ENCODE assay signal across 16 cellular contexts in genomic region chr1:111281411-111281810, GRCh38. TPM values are rescaled to one million over a fixed set of nuclear protein-coding genes. Genes with fewer than 3 reads are reported as not detected.
A peak's percentile ranks its signal among the peaks of the same experiment; 100 is the strongest.
DNase-seq lines count a peak whose midpoint lies in the region; ATAC-seq and TF ChIP-seq lines count a peak whose summit lies in the region.
"Had no signal": no experiment of that assay in that cellular context is flagged by ENCODE, and none has a peak within 500 bp of the region (broad histone marks: within the 10 kb centered on the region; RNA-seq: fewer than 3 reads in every experiment).

No MANE protein-coding gene starts in this region.

- DNase-seq in MCF 10A (ENCODE audit: unreplicated experiment) (peak; percentile 15), breast epithelium (ENCODE audit: low spot score in 2 of 2) (no peak), fibroblast of peridontal ligament (ENCODE audit: extremely low read depth) (peak; percentile 9), trophoblast cell (peak in 1 of 2 donors; percentile 23), HFFc6 (no peak), GM13977 (ENCODE audit: low spot score) (no peak)
- no peak for DNase-seq in activated CD4-positive, alpha-beta T cell treated with anti-CD3 and anti-CD28 coated beads for 36 hours
- DNase-seq: 8988T, H7, NCI-H226, NCI-H526, OCI-M1 had no signal

- no TSS peak for BruUV-seq in MCF 10A (replicated peaks; lab: Mats Ljungman, UMichigan)

- H3K27me3 ChIP-seq in breast epithelium (no peaks in the 10 kb centered on the region), trophoblast cell (ENCODE audit: insufficient read depth, low read length) (no peaks in the 10 kb centered on the region)

- no peaks in the 10 kb centered on the region for H3K79me2 ChIP-seq in trophoblast cell (ENCODE audit: control insufficient read depth, insufficient read depth, low read length, poor library complexity)

- no peak overlapping the region for H2BK12ac ChIP-seq in trophoblast cell (ENCODE audit: low read length)

- H3K27me3 Mint-ChIP-seq in MCF 10A (ENCODE audit: insufficient read depth, unreplicated experiment), result no peaks in the 10 kb centered on the region
- no peaks in the 10 kb centered on the region for H3K27me3 Mint-ChIP-seq in activated CD4-positive, alpha-beta T cell treated with anti-CD3 and anti-CD28 coated beads for 36 hours
- H3K27me3 Mint-ChIP-seq in HFFc6 (ENCODE audit: insufficient read depth), result peaks cover 9% of the 10 kb centered on the region

- no peak overlapping the region for H3K9ac ChIP-seq in trophoblast cell (ENCODE audit: low read length)

- TF ChIP-seq POLR2A in breast epithelium (IDR thresholded peaks at IDR 0.05), result no peak

- no peaks in the 10 kb centered on the region for H3K36me3 Mint-ChIP-seq in MCF 10A (ENCODE audit: insufficient read depth, unreplicated experiment)
- no peaks in the 10 kb centered on the region for H3K36me3 Mint-ChIP-seq in activated CD4-positive, alpha-beta T cell treated with anti-CD3 and anti-CD28 coated beads for 36 hours (ENCODE audit: low read depth)
- no peaks in the 10 kb centered on the region for H3K36me3 Mint-ChIP-seq in HFFc6 (ENCODE audit: low read depth)

- H2AFZ ChIP-seq in trophoblast cell (ENCODE audit: insufficient read depth, low read length, poor library complexity), result no peak overlapping the region

- H3K4ac ChIP-seq in trophoblast cell (ENCODE audit: low read depth, low read length), result no peak overlapping the region

- no peak overlapping the region for H2BK120ac ChIP-seq in trophoblast cell (ENCODE audit: insufficient read depth, low read length, poor library complexity)

- H4K91ac ChIP-seq in trophoblast cell (ENCODE audit: low read depth, low read length), result no peak overlapping the region

- in situ Hi-C loops in GM13977 (cut with MboI; ENCODE audit: low pct_unique_long_range_greater_than_20kb, low sequenced_read_pairs, unreplicated experiment), result no loop called here

- H4K12ac ChIP-seq in trophoblast cell (ENCODE audit: low read depth, low read length), result no peak overlapping the region

- no peak overlapping the region for H3K23ac ChIP-seq in trophoblast cell (ENCODE audit: low read length)

- H3K9me3 ChIP-seq in breast epithelium, result no peaks in the 10 kb centered on the region
- H3K9me3 ChIP-seq in trophoblast cell (ENCODE audit: insufficient read depth, low read depth, low read length), result no peaks in the 10 kb centered on the region

- H3K27ac ChIP-seq in breast epithelium, result no peak overlapping the region
- H3K27ac ChIP-seq in trophoblast cell (ENCODE audit: low read depth, low read length), result peak overlapping the region; percentile 17
- H3K27ac ChIP-seq: C4-2B, RWPE1 had no signal

- POLR2A ChIA-PET in MCF 10A (lab: Yijun Ruan, JAX), result no interaction called here
- POLR2A ChIA-PET in activated CD4-positive, alpha-beta T cell treated with anti-CD3 and anti-CD28 coated beads for 36 hours (lab: Charles Lee), result no interaction called here

- peak overlapping the region; percentile 28 for H3K4me2 ChIP-seq in trophoblast cell (ENCODE audit: low read length)

- intact Hi-C loops in MCF 10A (cut with micrococcal nuclease), result no loop called here
- intact Hi-C loops in breast epithelium (cut with DNase I; ENCODE audit: low total_unique reads), result no loop called here
- intact Hi-C loops in activated CD4-positive, alpha-beta T cell treated with anti-CD3 and anti-CD28 coated beads for 36 hours (cut with DNase I, micrococcal nuclease), result no loop called here

- H3K9me3 Mint-ChIP-seq in MCF 10A (ENCODE audit: unreplicated experiment) (peaks cover 2% of the 10 kb centered on the region), HFFc6 (no peaks in the 10 kb centered on the region)
- peaks cover 2% of the 10 kb centered on the region for H3K9me3 Mint-ChIP-seq in activated CD4-positive, alpha-beta T cell treated with anti-CD3 and anti-CD28 coated beads for 36 hours (ENCODE audit: low read depth)

- H3K36me3 ChIP-seq in breast epithelium (no peaks in the 10 kb centered on the region), trophoblast cell (ENCODE audit: control insufficient read depth in 1 of 2, insufficient read depth in 2 of 2, low read length in 2 of 2) (no peaks in the 10 kb centered on the region)

- no peak overlapping the region for H4K8ac ChIP-seq in trophoblast cell (ENCODE audit: low read depth, low read length)

- peak overlapping the region; percentile 54 for H3K14ac ChIP-seq in trophoblast cell (ENCODE audit: low read length)

- H3K4me3 Mint-ChIP-seq in MCF 10A (ENCODE audit: unreplicated experiment) (no peak overlapping the region), HFFc6 (no peak overlapping the region)
- H3K4me3 Mint-ChIP-seq in activated CD4-positive, alpha-beta T cell treated with anti-CD3 and anti-CD28 coated beads for 36 hours, result no peak overlapping the region

- no peak overlapping the region for H3K18ac ChIP-seq in trophoblast cell (ENCODE audit: low read length)

- H3K79me1 ChIP-seq in trophoblast cell (ENCODE audit: low read length), result peaks cover 2% of the 10 kb centered on the region

- TF ChIP-seq CTCF in MCF 10A (IDR thresholded peaks at IDR 0.05; ENCODE audit: unreplicated experiment) (no peak), breast epithelium (IDR thresholded peaks at IDR 0.05) (no peak), HFFc6 (IDR thresholded peaks at IDR 0.05) (no peak), GM13977 (IDR thresholded peaks at IDR 0.05; ENCODE audit: extremely low read depth, insufficient read depth, missing control alignments) (no peak)

- CTCF ChIA-PET in MCF 10A (lab: Yijun Ruan, JAX), result interaction anchor here (1.5 kb wide), 1 partner anchor 59 kb away, joined by 4 read pairs; no protein-coding TSS in a partner anchor
- CTCF ChIA-PET in activated CD4-positive, alpha-beta T cell treated with anti-CD3 and anti-CD28 coated beads for 36 hours (lab: Charles Lee), result interaction anchor here (0.6 to 0.9 kb wide), 4 partner anchors 9 to 49 kb away, joined by 3 read pairs; no protein-coding TSS in a partner anchor

- H2AK5ac ChIP-seq in trophoblast cell (ENCODE audit: low read length), result no peak overlapping the region

- H3K4me1 ChIP-seq in breast epithelium (no peaks in the 10 kb centered on the region), trophoblast cell (ENCODE audit: control insufficient read depth in 1 of 2, insufficient read depth in 2 of 2, low read length in 2 of 2) (peaks cover 6 to 12% of the 10 kb centered on the region in 2 experiments)

- ATAC-seq in activated CD4-positive, alpha-beta T cell treated with anti-CD3 and anti-CD28 coated beads for 36 hours, result no peak
- ATAC-seq in esophagus mucosa, result no peak

- WGBS in trophoblast cell (ENCODE audit: extremely low coverage, insufficient coverage, insufficient read length), result no CpG with 5 or more reads among the region's 5 CpGs

- H3K27ac Mint-ChIP-seq in MCF 10A (ENCODE audit: low read depth, unreplicated experiment) (no peak overlapping the region), HFFc6 (no peak overlapping the region)
- H3K27ac Mint-ChIP-seq in activated CD4-positive, alpha-beta T cell treated with anti-CD3 and anti-CD28 coated beads for 36 hours, result no peak overlapping the region

- H3K4me3 ChIP-seq in breast epithelium (no peak overlapping the region), trophoblast cell (ENCODE audit: low read depth, low read length) (no peak overlapping the region)

- H2BK5ac ChIP-seq in trophoblast cell (ENCODE audit: low read depth, low read length, poor library complexity), result no peak overlapping the region

- peaks cover under 1% of the 10 kb centered on the region for H3K4me1 Mint-ChIP-seq in MCF 10A (ENCODE audit: insufficient read depth, unreplicated experiment)
- peaks cover 7% of the 10 kb centered on the region for H3K4me1 Mint-ChIP-seq in activated CD4-positive, alpha-beta T cell treated with anti-CD3 and anti-CD28 coated beads for 36 hours
- H3K4me1 Mint-ChIP-seq in HFFc6 (ENCODE audit: low read depth), result no peaks in the 10 kb centered on the region

RNA-seq across cellular contexts. Expression of gene CHIA, which starts 9.2 kb away (rescaled TPM):
- total RNA-seq in MCF 10A (2022) (not detected in 2 replicates), breast epithelium (not detected), esophagus mucosa (not detected)
- not detected in 2 replicates for polyA plus RNA-seq in trophoblast cell (2013)
- not detected for total RNA-seq in activated CD4-positive, alpha-beta T cell treated with anti-CD3 and anti-CD28 coated beads for 36 hours
- not detected for total RNA-seq in HFFc6 (2021; fragmentation: NEBNext Ultra II Directional; extraction: Animal tissue kit (Norgen Biotek cat#: 25700))
- total RNA-seq: H7, HT-29 had no signal

RNA-seq across cellular contexts. Expression of gene CHI3L2, which starts 53.9 kb away (rescaled TPM):
- 1.4 and 2.1 TPM in 2 replicates for total RNA-seq in MCF 10A (2022)
- total RNA-seq in breast epithelium, result 10 to 100 TPM in 2 of 3 donors, 1 to 10 TPM in 1; 9.5 to 22.0 (median 14.1) TPM
- 1.3 and 1.8 TPM in 2 replicates for polyA plus RNA-seq in trophoblast cell (2013)
- total RNA-seq in activated CD4-positive, alpha-beta T cell treated with anti-CD3 and anti-CD28 coated beads for 36 hours, result 10 to 100 TPM; 12.7 TPM
- under 1 TPM in 3 of 6 experiments, not detected in 3; 0.35 to 0.64 (median 0.57) TPM for total RNA-seq in HFFc6 (2021; fragmentation: NEBNext Ultra II Directional; extraction: Animal tissue kit (Norgen Biotek cat#: 25700))
- 7.7 TPM for total RNA-seq in esophagus mucosa
- total RNA-seq: H7, HT-29 had no signal

Comparison
In these comparisons a context has a peak if more than half of its experiments do, and no peak if none do; other contexts are left out.
1. DNase-seq: peak in MCF 10A (single experiment) and fibroblast of peridontal ligament (single experiment); none in breast epithelium (0 of 2), activated CD4-positive, alpha-beta T cell treated with anti-CD3 and anti-CD28 coated beads for 36 hours (single experiment), HFFc6 (single experiment) and GM13977 (single experiment).